28 cellular contexts compared by ENCODE assay signal in genomic region chr5:79149432-79149831, GRCh38. TPM values are rescaled to one million over a fixed set of nuclear protein-coding genes. Genes with fewer than 3 reads are reported as not detected.
"Had no signal": no experiment of that assay in that cellular context is flagged by ENCODE, and none has a peak within 500 bp of the region (broad histone marks: within the 10 kb centered on the region; RNA-seq: fewer than 3 reads in every experiment).

No MANE protein-coding gene starts in this region.

- FAIRE-seq: endometrium had no signal

- H3K4me2 ChIP-seq: neural progenitor cell had no signal

- ATAC-seq: activated CD8-positive, alpha-beta T cell treated with anti-CD3 and anti-CD28 coated beads, Interleukin-2, amount 10 ng/mL, durations not matched to agents 7 days and 5 days; naive thymus-derived CD8-positive, alpha-beta T cell had no signal

- H3K36me3 ChIP-seq: ascending aorta, cardiac muscle cell, left ventricle myocardium inferior, neural progenitor cell, sigmoid colon, spleen, thoracic aorta, vagina, WERI-Rb-1 had no signal

- H3K27me3 ChIP-seq: ascending aorta, cardiac muscle cell, neural progenitor cell, sigmoid colon, spleen, vagina had no signal

- H3K4me3 ChIP-seq: ascending aorta, cardiac muscle cell, left ventricle myocardium inferior, neural progenitor cell, sigmoid colon, spleen, thoracic aorta, vagina had no signal

- H3K9ac ChIP-seq: neural progenitor cell had no signal

- DNase-seq: activated CD4-positive, alpha-beta T cell treated with anti-CD3 and anti-CD28 coated beads, Interleukin-2, amount 50 U/mL, for 1 hour; activated CD4-positive, CD25-positive, alpha-beta regulatory T cell treated with anti-CD3 and anti-CD28 coated beads, Interleukin-2, amount 50 U/mL, for 72 hours; activated CD8-positive, alpha-beta T cell treated with anti-CD3 and anti-CD28 coated beads, Interleukin-2, amount 10 ng/mL, durations not matched to agents 7 days and 5 days; activated gamma-delta T cell treated with Interleukin-2 at 50 U/mL for 16 hours; erythroblast; hippocampal formation; left ventricle myocardium inferior; naive thymus-derived CD8-positive, alpha-beta T cell; retina; sigmoid colon; spleen; stimulated activated CD4-positive, alpha-beta T cell treated with anti-CD3 and anti-CD28 coated beads, Interleukin-4, amount 100 ng/mL, for 24 hours; stimulated activated naive CD4-positive, alpha-beta T cell treated with Interleukin-2 at 50 U/mL for 16 hours; WERI-Rb-1 had no signal

- H3K4me1 ChIP-seq: ascending aorta, left ventricle myocardium inferior, neural progenitor cell, spleen, vagina had no signal

- H2AFZ ChIP-seq: neural progenitor cell had no signal

- H3K4me1 Mint-ChIP-seq: activated naive CD4-positive, alpha-beta T cell treated with anti-CD3 and anti-CD28 coated beads, Interleukin-2, amount 50 U/mL, for 24 hours; naive thymus-derived CD8-positive, alpha-beta T cell had no signal

- H3K27ac Mint-ChIP-seq: activated CD8-positive, alpha-beta T cell treated with anti-CD3 and anti-CD28 coated beads, Interleukin-2, amount 10 ng/mL, durations not matched to agents 7 days and 5 days; activated naive CD4-positive, alpha-beta T cell treated with anti-CD3 and anti-CD28 coated beads, Interleukin-2, amount 50 U/mL, for 24 hours; activated T-helper 1 cell treated with anti-CD3 and anti-CD28 coated beads, Interleukin-12 subunit alpha, Interleukin-12 subunit beta, Interleukin-2, Interleukin-4 antibody, amounts not matched to agents 30 ng/mL and 10 ng/mL and 1 ng/mL, durations not matched to agents 14 hours and 24 hours and 36 hours; mesothelial cell of epicardium; naive thymus-derived CD8-positive, alpha-beta T cell; neural progenitor cell; progenitor cell of endocrine pancreas; type B pancreatic cell had no signal

- H3K4me3 Mint-ChIP-seq: activated CD8-positive, alpha-beta T cell treated with anti-CD3 and anti-CD28 coated beads, Interleukin-2, amount 10 ng/mL, durations not matched to agents 7 days and 5 days; activated naive CD4-positive, alpha-beta T cell treated with anti-CD3 and anti-CD28 coated beads, Interleukin-2, amount 50 U/mL, for 24 hours; activated T-helper 1 cell treated with anti-CD3 and anti-CD28 coated beads, Interleukin-12 subunit alpha, Interleukin-12 subunit beta, Interleukin-2, Interleukin-4 antibody, amounts not matched to agents 30 ng/mL and 10 ng/mL and 1 ng/mL, durations not matched to agents 14 hours and 24 hours and 36 hours; mesothelial cell of epicardium; naive thymus-derived CD8-positive, alpha-beta T cell; neural progenitor cell; type B pancreatic cell had no signal

- H3K27ac ChIP-seq: ascending aorta, cardiac muscle cell, left ventricle myocardium inferior, neural progenitor cell, sigmoid colon, spleen, thoracic aorta, vagina, WERI-Rb-1 had no signal

- H3K9me3 ChIP-seq: ascending aorta, left ventricle myocardium inferior, sigmoid colon, spleen, thoracic aorta, vagina had no signal

- H3K36me3 Mint-ChIP-seq: mesothelial cell of epicardium; naive thymus-derived CD8-positive, alpha-beta T cell; neural progenitor cell; type B pancreatic cell had no signal

- H3K9me3 Mint-ChIP-seq: activated naive CD4-positive, alpha-beta T cell treated with anti-CD3 and anti-CD28 coated beads, Interleukin-2, amount 50 U/mL, for 24 hours; activated T-helper 1 cell treated with anti-CD3 and anti-CD28 coated beads, Interleukin-12 subunit alpha, Interleukin-12 subunit beta, Interleukin-2, Interleukin-4 antibody, amounts not matched to agents 30 ng/mL and 10 ng/mL and 1 ng/mL, durations not matched to agents 14 hours and 24 hours and 36 hours; mesothelial cell of epicardium; naive thymus-derived CD8-positive, alpha-beta T cell; neural progenitor cell; type B pancreatic cell had no signal

- H3K27me3 Mint-ChIP-seq: type B pancreatic cell had no signal

RNA-seq across cellular contexts. Expression of gene BHMT, which starts 37.8 kb away (rescaled TPM):
- total RNA-seq: activated CD8-positive, alpha-beta T cell treated with anti-CD3 and anti-CD28 coated beads, Interleukin-2, amount 10 ng/mL, durations not matched to agents 7 days and 5 days; activated T-helper 1 cell treated with anti-CD3 and anti-CD28 coated beads, Interleukin-12 subunit alpha, Interleukin-12 subunit beta, Interleukin-2, Interleukin-4 antibody, amounts not matched to agents 30 ng/mL and 10 ng/mL and 1 ng/mL, durations not matched to agents 14 hours and 24 hours and 36 hours; ascending aorta; cardiac muscle cell; left ventricle myocardium inferior; lung microvascular endothelial cell; mesothelial cell of epicardium; naive thymus-derived CD8-positive, alpha-beta T cell; osteoblast; spleen; T-helper 2 cell treated with Interferon-gamma antibody and Interleukin-4, amounts not matched to agents 100 ng/mL and 5 ng/mL, for 36 hours; vagina had no signal
- polyA plus RNA-seq: naive thymus-derived CD8-positive, alpha-beta T cell; spleen had no signal
